In the genomic region with DNA sequence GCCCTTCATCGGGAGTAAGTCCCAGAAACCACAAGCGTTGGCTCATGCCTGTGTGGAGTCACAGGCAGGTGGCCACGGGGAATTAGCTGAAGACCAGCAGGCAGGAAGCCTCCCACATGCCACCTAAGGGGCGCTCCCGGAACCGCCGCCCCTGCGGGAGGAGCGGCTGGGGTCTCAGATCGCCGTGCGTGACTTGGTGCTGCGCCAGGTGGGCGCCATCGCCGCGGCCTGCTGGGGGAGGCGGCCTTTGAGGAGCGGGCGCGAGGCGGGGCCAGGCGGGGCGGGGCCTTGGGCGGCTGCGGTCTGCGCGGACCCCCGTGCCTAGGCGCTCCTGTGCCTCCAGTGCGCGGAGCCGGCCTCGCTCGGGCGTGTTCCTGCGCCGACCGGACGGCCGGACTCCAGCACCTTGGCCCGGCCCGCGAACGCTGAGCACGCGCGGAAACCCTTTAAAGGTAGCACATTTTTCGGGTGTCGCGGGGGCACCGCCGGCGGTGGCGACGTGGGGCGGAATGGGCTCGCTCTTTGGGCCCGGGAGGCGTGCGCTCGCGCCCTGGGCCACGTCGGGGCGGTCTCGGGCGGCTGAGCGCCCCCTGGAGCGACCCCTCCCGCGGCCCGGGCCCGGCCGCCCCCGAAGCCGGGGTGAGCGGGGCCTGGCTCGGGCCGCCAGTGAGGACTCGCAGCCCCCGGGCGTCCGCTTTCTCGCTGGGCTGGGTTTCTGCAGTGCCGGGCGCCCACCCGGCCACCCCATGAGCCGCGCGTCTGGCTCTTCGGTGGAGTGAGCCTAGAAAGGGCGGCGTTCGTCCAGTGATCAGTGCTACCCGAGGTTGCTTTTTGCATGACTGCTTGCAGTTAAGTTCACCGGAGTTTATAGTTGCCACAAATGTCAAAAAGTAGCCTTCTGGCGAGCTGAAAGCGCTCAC, we compare ENCODE assay signal across 1 cellular context.
TF ChIP-seq lines count a peak whose summit lies in the region.

No MANE protein-coding gene starts in this region.

TF ChIP-seq in H1, 55 proteins besides CTCF, POLR2A, EP300 and RAD21 (continued from another document):
- TF ChIP-seq CBX8 (IDR thresholded peaks at IDR 0.05; ENCODE audit: borderline replicate concordance, low read depth, low read length), result no peak
- TF ChIP-seq SIN3A (conservative IDR thresholded peaks at IDR 0.05 in 1 of 2, IDR thresholded peaks at IDR 0.05 in 1 of 2; ENCODE audit: low read depth in 1 of 2, low read length in 2 of 2), result 0 out of 4 replicates have a peak, but pooled peaks of 1 of the 2 experiments have one; percentile 7
- TF ChIP-seq TAF7 (optimal IDR thresholded peaks at IDR 0.05; ENCODE audit: borderline replicate concordance, low read depth, low read length), result peak; percentile 14
- no peak for TF ChIP-seq SIRT6 (IDR thresholded peaks at IDR 0.05; ENCODE audit: low read length)
- TF ChIP-seq SAP30 (IDR thresholded peaks at IDR 0.05; ENCODE audit: insufficient read depth, insufficient replicate concordance, low read length), result no peak
- no peak for TF ChIP-seq SP2 (IDR thresholded peaks at IDR 0.05; ENCODE audit: low read length)
- TF ChIP-seq EZH2 (IDR thresholded peaks at IDR 0.05; ENCODE audit: low read depth, low read length, severe bottlenecking), result peak; percentile 79
- no peak for TF ChIP-seq TBP (IDR thresholded peaks at IDR 0.05; ENCODE audit: low read depth, low read length)
- no peak for TF ChIP-seq MAFK (IDR thresholded peaks at IDR 0.05; ENCODE audit: low read depth, low read length)
- peak; percentile 37; the same call in 1 of the 2 replicates for TF ChIP-seq E2F6 (IDR thresholded peaks at IDR 0.05)
- no peak for TF ChIP-seq BCL11A (IDR thresholded peaks at IDR 0.05; ENCODE audit: low read depth in 2 of 2, low read length in 2 of 2)
- no peak for TF ChIP-seq RNF2 (IDR thresholded peaks at IDR 0.05; ENCODE audit: borderline replicate concordance, low read depth, low read length, missing control alignments, poor library complexity, severe bottlenecking)
- peak; percentile 48 for TF ChIP-seq ASH2L (IDR thresholded peaks at IDR 0.05; ENCODE audit: low read length)
- peak; percentile 64 for TF ChIP-seq PHF8 (conservative IDR thresholded peaks at IDR 0.05; ENCODE audit: low read depth, low read length)
- no peak for TF ChIP-seq GTF2F1 (IDR thresholded peaks at IDR 0.05; ENCODE audit: borderline replicate concordance, low read depth, low read length)
- TF ChIP-seq TEAD4 (IDR thresholded peaks at IDR 0.05; ENCODE audit: low read depth, low read length), result no peak
- peak; percentile 22; the same call in 1 of the 2 replicates for TF ChIP-seq GABPA (IDR thresholded peaks at IDR 0.05; ENCODE audit: borderline replicate concordance, insufficient read depth, low read length)
- TF ChIP-seq CEBPB (IDR thresholded peaks at IDR 0.05; ENCODE audit: low read depth, low read length), result no peak
- TF ChIP-seq SP1 (IDR thresholded peaks at IDR 0.05; ENCODE audit: low read depth, low read length), result no peak
- TF ChIP-seq NANOG (IDR thresholded peaks at IDR 0.05; ENCODE audit: insufficient read depth, low read depth, low read length, poor library complexity, severe bottlenecking), result no peak
- TF ChIP-seq SUZ12 (IDR thresholded peaks at IDR 0.05; ENCODE audit: low read length), result peak; percentile 77
- no peak for TF ChIP-seq BRCA1 (IDR thresholded peaks at IDR 0.05; ENCODE audit: low read depth, low read length)
